20 cellular contexts compared by ENCODE assay signal in genomic region chr7:134771889-134772288, GRCh38.
"Had no signal": no experiment of that assay in that cellular context is flagged by ENCODE, and none has a peak within 500 bp of the region (broad histone marks: within the 10 kb centered on the region; RNA-seq: fewer than 3 reads in every experiment).

No MANE protein-coding gene starts in this region.

- H3K4me1 Mint-ChIP-seq: activated CD4-positive, alpha-beta memory T cell treated with anti-CD3 and anti-CD28 coated beads, Interleukin-2, amount 10 ng/mL, durations not matched to agents 7 days and 5 days; activated CD4-positive, alpha-beta T cell treated with anti-CD3 and anti-CD28 coated beads, Interleukin-2, amount 10 ng/mL, durations not matched to agents 24 days and 14 days; activated naive CD4-positive, alpha-beta T cell treated with anti-CD3 and anti-CD28 coated beads, Interleukin-2, amount 10 ng/mL, durations not matched to agents 7 days and 5 days had no signal

- H3K27me3 ChIP-seq: hepatocyte, ovary, spleen, upper lobe of left lung had no signal

- DNase-seq: activated CD4-positive, alpha-beta memory T cell treated with anti-CD3 and anti-CD28 coated beads, Interleukin-2, amount 10 ng/mL, durations not matched to agents 7 days and 5 days; activated CD4-positive, alpha-beta T cell treated with anti-CD3 and anti-CD28 coated beads, Interleukin-2, amount 10 ng/mL, durations not matched to agents 24 days and 14 days; activated effector memory CD4-positive, alpha-beta T cell treated with anti-CD3 and anti-CD28 coated beads, Interleukin-2, amount 50 U/mL, for 16 hours; activated naive CD4-positive, alpha-beta T cell treated with anti-CD3 and anti-CD28 coated beads, Interleukin-2, amount 10 ng/mL, durations not matched to agents 7 days and 5 days; activated T-cell treated with anti-CD3 and anti-CD28 coated beads, Interleukin-2, amount 50 U/mL, for 72 hours; amygdala; effector CD4-positive, alpha-beta T cell; foreskin melanocyte; glutamatergic neuron; left ventricle myocardium superior; ovary; spleen; stimulated activated CD4-positive, alpha-beta T cell treated with anti-CD3 and anti-CD28 coated beads, Interleukin-4, amount 100 ng/mL, for 1 hour; stimulated activated naive CD4-positive, alpha-beta T cell treated with Interleukin-2 at 50 U/mL for 16 hours; upper lobe of left lung had no signal

- H2AFZ ChIP-seq: hepatocyte had no signal

- H3K4me3 ChIP-seq: hepatocyte, ovary, prostate gland, spleen, thoracic aorta, upper lobe of left lung had no signal

- H3K79me2 ChIP-seq: hepatocyte had no signal

- H3K9me3 Mint-ChIP-seq: activated CD4-positive, alpha-beta memory T cell treated with anti-CD3 and anti-CD28 coated beads, Interleukin-2, amount 10 ng/mL, durations not matched to agents 7 days and 5 days; activated CD4-positive, alpha-beta T cell treated with anti-CD3 and anti-CD28 coated beads, Interleukin-2, amount 10 ng/mL, durations not matched to agents 24 days and 14 days; activated naive CD4-positive, alpha-beta T cell treated with anti-CD3 and anti-CD28 coated beads, Interleukin-2, amount 10 ng/mL, durations not matched to agents 7 days and 5 days; activated T-cell treated with anti-CD3 and anti-CD28 coated beads, Interleukin-2, amount 50 U/mL, for 72 hours; natural killer cell treated with Interleukin-12 subunit alpha and Interleukin-12 subunit beta and Interleukin-15 and Interleukin-18, amount 100 ng/mL, for 72 hours; T-helper 1 cell treated with Interleukin-12 subunit alpha and Interleukin-12 subunit beta and Interleukin-4 antibody, amounts not matched to agents 30 μg/mL and 1 μg/mL, for 36 hours had no signal

- H3K27ac ChIP-seq: hepatocyte, ovary, prostate gland, spleen, thoracic aorta, upper lobe of left lung had no signal

- H3K4me1 ChIP-seq: prostate gland, upper lobe of left lung had no signal

- H3K4me2 ChIP-seq: hepatocyte had no signal

- ATAC-seq: activated T-cell treated with anti-CD3 and anti-CD28 coated beads, Interleukin-2, amount 50 U/mL, for 72 hours; left ventricle myocardium superior; natural killer cell treated with Interleukin-12 subunit alpha and Interleukin-12 subunit beta and Interleukin-15 and Interleukin-18, amount 100 ng/mL, for 72 hours had no signal

- H3K36me3 Mint-ChIP-seq: activated naive CD4-positive, alpha-beta T cell treated with anti-CD3 and anti-CD28 coated beads, Interleukin-2, amount 10 ng/mL, durations not matched to agents 7 days and 5 days; natural killer cell treated with Interleukin-12 subunit alpha and Interleukin-12 subunit beta and Interleukin-15 and Interleukin-18, amount 100 ng/mL, for 72 hours had no signal

- H3K36me3 ChIP-seq: ovary, prostate gland, spleen, thoracic aorta, upper lobe of left lung had no signal

- H3K4me3 Mint-ChIP-seq: activated CD4-positive, alpha-beta memory T cell treated with anti-CD3 and anti-CD28 coated beads, Interleukin-2, amount 10 ng/mL, durations not matched to agents 7 days and 5 days; activated CD4-positive, alpha-beta T cell treated with anti-CD3 and anti-CD28 coated beads, Interleukin-2, amount 10 ng/mL, durations not matched to agents 24 days and 14 days; activated naive CD4-positive, alpha-beta T cell treated with anti-CD3 and anti-CD28 coated beads, Interleukin-2, amount 10 ng/mL, durations not matched to agents 7 days and 5 days; activated T-cell treated with anti-CD3 and anti-CD28 coated beads, Interleukin-2, amount 50 U/mL, for 72 hours; natural killer cell treated with Interleukin-12 subunit alpha and Interleukin-12 subunit beta and Interleukin-15 and Interleukin-18, amount 100 ng/mL, for 72 hours; T-helper 1 cell treated with Interleukin-12 subunit alpha and Interleukin-12 subunit beta and Interleukin-4 antibody, amounts not matched to agents 30 μg/mL and 1 μg/mL, for 36 hours had no signal

- H3K27me3 Mint-ChIP-seq: activated CD4-positive, alpha-beta memory T cell treated with anti-CD3 and anti-CD28 coated beads, Interleukin-2, amount 10 ng/mL, durations not matched to agents 7 days and 5 days; activated CD4-positive, alpha-beta T cell treated with anti-CD3 and anti-CD28 coated beads, Interleukin-2, amount 10 ng/mL, durations not matched to agents 24 days and 14 days; activated naive CD4-positive, alpha-beta T cell treated with anti-CD3 and anti-CD28 coated beads, Interleukin-2, amount 10 ng/mL, durations not matched to agents 7 days and 5 days had no signal

- H3K27ac Mint-ChIP-seq: activated CD4-positive, alpha-beta memory T cell treated with anti-CD3 and anti-CD28 coated beads, Interleukin-2, amount 10 ng/mL, durations not matched to agents 7 days and 5 days; activated CD4-positive, alpha-beta T cell treated with anti-CD3 and anti-CD28 coated beads, Interleukin-2, amount 10 ng/mL, durations not matched to agents 24 days and 14 days; activated naive CD4-positive, alpha-beta T cell treated with anti-CD3 and anti-CD28 coated beads, Interleukin-2, amount 10 ng/mL, durations not matched to agents 7 days and 5 days; activated T-cell treated with anti-CD3 and anti-CD28 coated beads, Interleukin-2, amount 50 U/mL, for 72 hours; natural killer cell treated with Interleukin-12 subunit alpha and Interleukin-12 subunit beta and Interleukin-15 and Interleukin-18, amount 100 ng/mL, for 72 hours; T-helper 1 cell treated with Interleukin-12 subunit alpha and Interleukin-12 subunit beta and Interleukin-4 antibody, amounts not matched to agents 30 μg/mL and 1 μg/mL, for 36 hours had no signal

- H3K9me3 ChIP-seq: ovary, prostate gland, spleen, thoracic aorta, upper lobe of left lung had no signal
